In genomic region chr9:35882996-35883395, GRCh38 we compare ENCODE assay signal across 26 cellular contexts. TPM values are rescaled to one million over a fixed set of nuclear protein-coding genes. Genes with fewer than 3 reads are reported as not detected.
DNase-seq lines count a peak whose midpoint lies in the region; ATAC-seq and TF ChIP-seq lines count a peak whose summit lies in the region.
"Had no signal": no experiment of that assay in that cellular context is flagged by ENCODE, and none has a peak within 500 bp of the region (broad histone marks: within the 10 kb centered on the region; RNA-seq: fewer than 3 reads in every experiment).

No MANE protein-coding gene starts in this region.

- H3K9me3 Mint-ChIP-seq in glutamatergic neuron (ENCODE audit: unreplicated experiment) (no peaks in the 10 kb centered on the region), GM23338 (no peaks in the 10 kb centered on the region; the same call in 2 of the 3 replicates)
- H3K9me3 Mint-ChIP-seq: activated naive CD4-positive, alpha-beta T cell treated with anti-CD3 and anti-CD28 coated beads, Interleukin-2, amount 50 U/mL, for 24 hours; activated T-helper 2 cell treated with anti-CD3 and anti-CD28 coated beads, Interferon-gamma antibody, Interleukin-2, Interleukin-4, amounts not matched to agents 10 μg/mL and 5 μg/mL and 100 μg/mL, durations not matched to agents 14 hours and 24 hours and 36 hours; nephron; stimulated activated memory B cell treated with anti-CD40 and anti-IgM and Interleukin-4, amounts not matched to agents 10 μg/mL and 1 μg/mL and 100 μg/mL, for 72 hours had no signal

- H2AFZ ChIP-seq in HCT116 (ENCODE audit: low read depth, low read length, poor library complexity, severe bottlenecking) (peak overlapping the region; percentile 93), GM23338 (no peak overlapping the region)

- H3K4me1 ChIP-seq in HCT116 (ENCODE audit: control insufficient read depth in 1 of 2, insufficient read depth in 2 of 2, low read length in 2 of 2), result peaks cover 0 to 3% of the 10 kb centered on the region in 2 experiments; a peak in 1 of 4 replicates
- H3K4me1 ChIP-seq in GM23338 (ENCODE audit: insufficient read depth), result no peaks in the 10 kb centered on the region
- H3K4me1 ChIP-seq: BLaER1, colonic mucosa, gastrocnemius medialis had no signal

- intact Hi-C loops in HCT116 (cut with micrococcal nuclease) (loop anchor here (1.0 kb wide), 2 partner anchors 57 to 93 kb away; no protein-coding TSS in a partner anchor), dorsolateral prefrontal cortex (cut with DNase I) (loop anchor here (1.0 to 5.0 kb wide), 5 partner anchors 51 to 93 kb away; partner anchors contain the start of genes FAM221B (in 1 of the 2), NPR2 (in 1 of the 2), SPAG8 (in 1 of the 2) and TMEM8B (in 1 of the 2))

- TF ChIP-seq CTCF in HCT116 (IDR thresholded peaks at IDR 0.05 in 2 of 3, conservative IDR thresholded peaks at IDR 0.05 in 1 of 3; ENCODE audit: borderline replicate concordance in 1 of 3, insufficient read depth in 1 of 3, low read depth in 2 of 3, low read length in 2 of 3), result no peak
- TF ChIP-seq CTCF in glutamatergic neuron (IDR thresholded peaks at IDR 0.05; ENCODE audit: partially characterized antibody, unreplicated experiment), result no peak
- no peak for TF ChIP-seq CTCF in dorsolateral prefrontal cortex (IDR thresholded peaks at IDR 0.05 in 54 of 56, conservative IDR thresholded peaks at IDR 0.05 in 2 of 56; ENCODE audit: low read depth in 1 of 56, partially characterized antibody in 56 of 56)
- no peak for TF ChIP-seq CTCF in GM23338 (conservative IDR thresholded peaks at IDR 0.05; ENCODE audit: low read depth in 2 of 2)

- H3K36me3 Mint-ChIP-seq in glutamatergic neuron (ENCODE audit: unreplicated experiment) (peaks cover under 1% of the 10 kb centered on the region), GM23338 (ENCODE audit: low read depth) (no peaks in the 10 kb centered on the region)
- H3K36me3 Mint-ChIP-seq: activated naive CD4-positive, alpha-beta T cell treated with anti-CD3 and anti-CD28 coated beads, Interleukin-2, amount 50 U/mL, for 24 hours had no signal

- H4K20me1 ChIP-seq in HCT116 (ENCODE audit: insufficient read depth), result no peaks in the 10 kb centered on the region
- no peaks in the 10 kb centered on the region for H4K20me1 ChIP-seq in GM23338 (replicated peaks; ENCODE audit: insufficient read depth)
- H4K20me1 ChIP-seq: BLaER1 had no signal

- no TSS peak for BruUV-seq in HCT116 (replicated peaks; lab: Mats Ljungman, UMichigan)

- POLR2A ChIA-PET in HCT116 (lab: Charles Lee), result no interaction called here

- TF ChIP-seq POLR2A in HCT116 (IDR thresholded peaks at IDR 0.05; ENCODE audit: borderline replicate concordance, extremely low read depth, insufficient read depth, insufficient read length) (no peak), GM18505 (IDR thresholded peaks at IDR 0.05; ENCODE audit: borderline replicate concordance, extremely low read depth, insufficient read depth, insufficient read length) (no peak)

- H3K9me2 ChIP-seq in HCT116 (ENCODE audit: insufficient read depth), result no peaks in the 10 kb centered on the region
- H3K9me2 ChIP-seq in GM23338 (ENCODE audit: insufficient read depth), result no peaks in the 10 kb centered on the region

- CTCF ChIA-PET in HCT116 (lab: Charles Lee), result interaction anchor here (0.8 to 2.6 kb wide), 19 partner anchors 11 to 279 kb away, joined by 3 to 50 read pairs (median 8); partner anchors contain the start of genes CREB3, FAM221B, HINT2 and HRCT1

- ATAC-seq in HCT116 (no peak), GM23338 (no peak; the same call in 2 of the 3 replicates), GM18505 (IDR thresholded peaks at IDR 0.05; ENCODE audit: unreplicated experiment) (no peak), HG03520 (IDR thresholded peaks at IDR 0.05; ENCODE audit: unreplicated experiment) (no peak)
- ATAC-seq: stimulated activated memory B cell treated with anti-CD40 and anti-IgM and Interleukin-4, amounts not matched to agents 10 μg/mL and 1 μg/mL and 100 μg/mL, for 72 hours had no signal

- TF ChIP-seq RAD21 in HCT116 (IDR thresholded peaks at IDR 0.05; ENCODE audit: low read depth), result no peak

- H3K4me3 Mint-ChIP-seq in glutamatergic neuron (ENCODE audit: unreplicated experiment) (peak overlapping the region; percentile 6), GM23338 (no peak overlapping the region)
- H3K4me3 Mint-ChIP-seq: activated naive CD4-positive, alpha-beta T cell treated with anti-CD3 and anti-CD28 coated beads, Interleukin-2, amount 50 U/mL, for 24 hours; nephron; stimulated activated memory B cell treated with anti-CD40 and anti-IgM and Interleukin-4, amounts not matched to agents 10 μg/mL and 1 μg/mL and 100 μg/mL, for 72 hours had no signal

- H3K27ac ChIP-seq in HCT116 (ENCODE audit: low read depth, low read length) (no peak overlapping the region), dorsolateral prefrontal cortex (no peak overlapping the region), GM23338 (ENCODE audit: low read depth) (no peak overlapping the region)
- H3K27ac ChIP-seq: BLaER1, colonic mucosa, gastrocnemius medialis, VCaP had no signal

- H3K27me3 Mint-ChIP-seq in glutamatergic neuron (ENCODE audit: unreplicated experiment) (no peaks in the 10 kb centered on the region), GM23338 (ENCODE audit: insufficient read depth, low read depth, poor library complexity) (peaks cover 10% of the 10 kb centered on the region)

- H3K4me2 ChIP-seq in HCT116 (ENCODE audit: low read length) (no peak overlapping the region), GM23338 (no peak overlapping the region)
- H3K4me2 ChIP-seq: BLaER1 had no signal

- H3K4me1 Mint-ChIP-seq in glutamatergic neuron (ENCODE audit: low read depth, unreplicated experiment) (peaks cover 4% of the 10 kb centered on the region), GM23338 (peaks cover 3% of the 10 kb centered on the region)
- H3K4me1 Mint-ChIP-seq: activated naive CD4-positive, alpha-beta T cell treated with anti-CD3 and anti-CD28 coated beads, Interleukin-2, amount 50 U/mL, for 24 hours; nephron; stimulated activated memory B cell treated with anti-CD40 and anti-IgM and Interleukin-4, amounts not matched to agents 10 μg/mL and 1 μg/mL and 100 μg/mL, for 72 hours had no signal

- no peaks in the 10 kb centered on the region for H3F3A ChIP-seq in GM23338 (replicated peaks; ENCODE audit: low read depth)

- no peak overlapping the region for H3K9ac ChIP-seq in HCT116 (ENCODE audit: low read length)
- H3K9ac ChIP-seq: BLaER1 had no signal

- no peaks in the 10 kb centered on the region for H3K27me3 ChIP-seq in HCT116 (ENCODE audit: insufficient read depth, low read length)
- no peaks in the 10 kb centered on the region for H3K27me3 ChIP-seq in dorsolateral prefrontal cortex
- no peaks in the 10 kb centered on the region for H3K27me3 ChIP-seq in GM23338 (ENCODE audit: insufficient read depth)
- H3K27me3 ChIP-seq: BLaER1, colonic mucosa, gastrocnemius medialis had no signal

- H3K4me3 ChIP-seq in HCT116 (replicated peaks in 1 of 2; ENCODE audit: low read depth in 1 of 2, low read length in 2 of 2) (no peak overlapping the region), dorsolateral prefrontal cortex (no peak overlapping the region), GM23338 (no peak overlapping the region)
- H3K4me3 ChIP-seq: BLaER1, colonic mucosa, gastrocnemius medialis, GM12878, K562, lung had no signal

- H3K27ac Mint-ChIP-seq in glutamatergic neuron (ENCODE audit: unreplicated experiment) (peak overlapping the region; percentile 10), GM23338 (no peak overlapping the region)
- H3K27ac Mint-ChIP-seq: activated naive CD4-positive, alpha-beta T cell treated with anti-CD3 and anti-CD28 coated beads, Interleukin-2, amount 50 U/mL, for 24 hours; activated T-helper 2 cell treated with anti-CD3 and anti-CD28 coated beads, Interferon-gamma antibody, Interleukin-2, Interleukin-4, amounts not matched to agents 10 μg/mL and 5 μg/mL and 100 μg/mL, durations not matched to agents 14 hours and 24 hours and 36 hours; nephron; stimulated activated memory B cell treated with anti-CD40 and anti-IgM and Interleukin-4, amounts not matched to agents 10 μg/mL and 1 μg/mL and 100 μg/mL, for 72 hours had no signal

- H3K79me2 ChIP-seq in HCT116 (ENCODE audit: insufficient read depth, low read length), result no peaks in the 10 kb centered on the region
- H3K79me2 ChIP-seq in GM23338 (replicated peaks; ENCODE audit: insufficient read depth), result no peaks in the 10 kb centered on the region

- DNase-seq in AG08395 (ENCODE audit: low spot score) (peak; percentile 51), HCT116 (ENCODE audit: low read depth, low spot score) (no peak), astrocyte of the hippocampus (ENCODE audit: low read depth, low spot score) (peak; percentile 35), glutamatergic neuron (no peak), dorsolateral prefrontal cortex (no peak), GM23338 (ENCODE audit: low spot score) (no peak)
- DNase-seq: DMS 273 treated with DMSO at 0.1 percent for 48 hours, NCI-H1436 treated with DMSO at 0.1 percent for 48 hours had no signal

- H3K36me3 ChIP-seq in HCT116 (ENCODE audit: control insufficient read depth in 1 of 2, insufficient read depth in 2 of 2, low read length in 2 of 2) (no peaks in the 10 kb centered on the region), GM23338 (ENCODE audit: insufficient read depth) (no peaks in the 10 kb centered on the region)
- H3K36me3 ChIP-seq: BLaER1, colonic mucosa, gastrocnemius medialis had no signal

- RAD21 ChIA-PET in HCT116 (lab: Charles Lee; ENCODE audit: low non-redundant PET in 1 of 2, low total read pairs in 2 of 2, uncharacterized antibody in 2 of 2, unreplicated experiment in 2 of 2), result interaction anchor here (0.8 to 1.2 kb wide), 3 partner anchors 57 to 186 kb away, joined by 3 to 11 read pairs (median 4); no protein-coding TSS in a partner anchor

- H3K9me3 ChIP-seq in HCT116 (ENCODE audit: control insufficient read depth in 1 of 2, insufficient read depth in 1 of 2, low read depth in 1 of 2, low read length in 2 of 2), result no peaks in the 10 kb centered on the region
- H3K9me3 ChIP-seq: BLaER1, colonic mucosa, gastrocnemius medialis had no signal

RNA-seq across cellular contexts. Expression of gene OR13J1, which starts 12.8 kb away (rescaled TPM):
- total RNA-seq in HCT116 (2021; ENCODE audit: unreplicated experiment) (not detected), glutamatergic neuron (ENCODE audit: unreplicated experiment) (not detected), dorsolateral prefrontal cortex (not detected)
- 0.06 TPM in 1 of 2 replicates, not detected in the other for polyA plus RNA-seq in HCT116 (2012)
- total RNA-seq in GM23338 (2014; rRNA removed; shearing (Covaris generic)), result not detected in 2 replicates
- 0.15 TPM in 1 of 2 replicates, not detected in the other for polyA plus RNA-seq in GM23338 (2016; fragmentation: Nextera tagmentation; extraction: Ambion mirVana)
- total RNA-seq: A673; activated T-helper 2 cell treated with anti-CD3 and anti-CD28 coated beads, Interferon-gamma antibody, Interleukin-2, Interleukin-4, amounts not matched to agents 10 μg/mL and 5 μg/mL and 100 μg/mL, durations not matched to agents 14 hours and 24 hours and 36 hours; colonic mucosa; esophagus mucosa; gastrocnemius medialis; GM12878; K562; lung; mucosa of gallbladder; osteocyte; skeletal muscle tissue had no signal
- polyA plus RNA-seq: GM12878, K562, lung had no signal

RNA-seq across cellular contexts. Expression of gene HRCT1, which starts 23.0 kb away (rescaled TPM):
- total RNA-seq in HCT116 (2021; ENCODE audit: unreplicated experiment) (0.32 TPM), glutamatergic neuron (ENCODE audit: unreplicated experiment) (not detected), dorsolateral prefrontal cortex (10 to 100 TPM in 3 of 120 experiments, 1 to 10 TPM in 115, under 1 TPM in 2; 0.75 to 11.9 (median 3.8) TPM)
- polyA plus RNA-seq in HCT116 (2012), result 0.81 and 1.1 TPM in 2 replicates
- total RNA-seq in GM23338 (2014; rRNA removed; shearing (Covaris generic)), result not detected in 2 replicates
- not detected in 2 replicates for polyA plus RNA-seq in GM23338 (2016; fragmentation: Nextera tagmentation; extraction: Ambion mirVana)
- total RNA-seq: A673; activated T-helper 2 cell treated with anti-CD3 and anti-CD28 coated beads, Interferon-gamma antibody, Interleukin-2, Interleukin-4, amounts not matched to agents 10 μg/mL and 5 μg/mL and 100 μg/mL, durations not matched to agents 14 hours and 24 hours and 36 hours; GM12878; K562 had no signal
- polyA plus RNA-seq: GM12878 had no signal

RNA-seq across cellular contexts. Expression of gene SPAAR, which starts 26.3 kb away (rescaled TPM):
- total RNA-seq in HCT116 (2021; ENCODE audit: unreplicated experiment), result not detected
- 0.05 TPM in 1 of 2 replicates, not detected in the other for polyA plus RNA-seq in HCT116 (2012)
- not detected for total RNA-seq in glutamatergic neuron (ENCODE audit: unreplicated experiment)
- total RNA-seq in dorsolateral prefrontal cortex, result 10 to 100 TPM in 5 of 120 experiments, 1 to 10 TPM in 115; 1.5 to 13.9 (median 4.7) TPM
- not detected in 2 replicates for total RNA-seq in GM23338 (2014; rRNA removed; shearing (Covaris generic))
- polyA plus RNA-seq in GM23338 (2016; fragmentation: Nextera tagmentation; extraction: Ambion mirVana), result 0.17 TPM in 1 of 2 replicates, not detected in the other
- total RNA-seq: activated T-helper 2 cell treated with anti-CD3 and anti-CD28 coated beads, Interferon-gamma antibody, Interleukin-2, Interleukin-4, amounts not matched to agents 10 μg/mL and 5 μg/mL and 100 μg/mL, durations not matched to agents 14 hours and 24 hours and 36 hours; GM12878; K562 had no signal
- polyA plus RNA-seq: GM12878, K562 had no signal

RNA-seq across cellular contexts. Expression of gene TMEM8B, which starts 54.0 kb away (rescaled TPM):
- total RNA-seq in HCT116 (2021; ENCODE audit: unreplicated experiment), result 7.2 TPM
- 7.1 and 7.2 TPM in 2 replicates for polyA plus RNA-seq in HCT116 (2012)
- total RNA-seq in glutamatergic neuron (ENCODE audit: unreplicated experiment), result 44.4 TPM
- 10 to 100 TPM; 40.1 to 83.0 (median 60.2) TPM for total RNA-seq in dorsolateral prefrontal cortex
- total RNA-seq in GM23338 (2014; rRNA removed; shearing (Covaris generic)), result 5.5 and 7.5 TPM in 2 replicates
- 3.6 and 4.2 TPM in 2 replicates for polyA plus RNA-seq in GM23338 (2016; fragmentation: Nextera tagmentation; extraction: Ambion mirVana)

RNA-seq across cellular contexts. Expression of gene FAM221B, which starts 54.5 kb away (rescaled TPM):
- total RNA-seq in HCT116 (2021; ENCODE audit: unreplicated experiment) (not detected), glutamatergic neuron (ENCODE audit: unreplicated experiment) (not detected), dorsolateral prefrontal cortex (under 1 TPM in 2 of 120 experiments, not detected in 118; 0.26 to 0.75 TPM)
- polyA plus RNA-seq in HCT116 (2012), result not detected in 2 replicates
- total RNA-seq in GM23338 (2014; rRNA removed; shearing (Covaris generic)), result not detected in 2 replicates
- polyA plus RNA-seq in GM23338 (2016; fragmentation: Nextera tagmentation; extraction: Ambion mirVana), result 0.09 and 0.47 TPM in 2 replicates
- total RNA-seq: A673; activated T-helper 2 cell treated with anti-CD3 and anti-CD28 coated beads, Interferon-gamma antibody, Interleukin-2, Interleukin-4, amounts not matched to agents 10 μg/mL and 5 μg/mL and 100 μg/mL, durations not matched to agents 14 hours and 24 hours and 36 hours; esophagus mucosa; gastrocnemius medialis; GM12878; K562; mucosa of gallbladder; osteocyte; skeletal muscle tissue had no signal

Comparison
In these comparisons a context has a peak if more than half of its experiments do, and no peak if none do; other contexts are left out.
1. DNase-seq: peak in AG08395 (single experiment) and astrocyte of the hippocampus (single experiment); none in HCT116 (single experiment), glutamatergic neuron (single experiment), dorsolateral prefrontal cortex (0 of 10) and GM23338 (single experiment).